Comparison of ENCODE assay signal across 23 cellular contexts in genomic region chr15:71410347-71410746, GRCh38.
DNase-seq lines count a peak whose midpoint lies in the region; ATAC-seq and TF ChIP-seq lines count a peak whose summit lies in the region.
"Had no signal": no experiment of that assay in that cellular context is flagged by ENCODE, and none has a peak within 500 bp of the region (broad histone marks: within the 10 kb centered on the region; RNA-seq: fewer than 3 reads in every experiment).

No MANE protein-coding gene starts in this region.

- H3K36me3 ChIP-seq in IMR-90 (ENCODE audit: control insufficient read depth, insufficient read depth, low read length) (peaks cover 8% of the 10 kb centered on the region), ascending aorta (no peaks in the 10 kb centered on the region), mesenchymal stem cell (ENCODE audit: control insufficient read depth in 1 of 2, insufficient read depth in 2 of 2, low read depth in 1 of 2, low read length in 2 of 2) (no peaks in the 10 kb centered on the region), tibial artery (no peaks in the 10 kb centered on the region), psoas muscle (ENCODE audit: insufficient read depth in 1 of 2, low read depth in 1 of 2) (no peaks in the 10 kb centered on the region)
- H3K36me3 ChIP-seq: BLaER1 had no signal

- CTCF ChIA-PET in IMR-90 (lab: Yijun Ruan, JAX) = no interaction called here
- CTCF ChIA-PET in activated CD8-positive, alpha-beta T cell treated with anti-CD3 and anti-CD28 coated beads, Interleukin-2, amount 10 ng/mL, durations not matched to agents 7 days and 5 days (lab: Charles Lee) = no interaction called here

- no peak overlapping the region for H3K56ac ChIP-seq in IMR-90 (ENCODE audit: extremely low read depth, insufficient read depth, low read length)

- H3K27me3 Mint-ChIP-seq in activated CD8-positive, alpha-beta T cell treated with anti-CD3 and anti-CD28 coated beads, Interleukin-2, amount 10 ng/mL, durations not matched to agents 7 days and 5 days (ENCODE audit: low read depth) = peaks cover 6% of the 10 kb centered on the region

- DNase-seq in IMR-90 (no peak), ascending aorta (ENCODE audit: low spot score in 2 of 2) (no peak), mesenchymal stem cell (no peak), tibial artery (no peak), psoas muscle (no peak)
- DNase-seq in activated CD8-positive, alpha-beta T cell treated with anti-CD3 and anti-CD28 coated beads, Interleukin-2, amount 10 ng/mL, durations not matched to agents 7 days and 5 days = no peak
- DNase-seq: ACHN; CD4-positive, alpha-beta T cell; DMS153; HCEC 1CT; KBM-7; NCI-H1105; NCI-H2081; NCI-H2171; NCI-H345; NCI-H524; NCI-H774; NK-92 treated with Interleukin-12 subunit alpha and Interleukin-12 subunit beta, amount 100 ng/mL, for 24 hours had no signal

- no peaks in the 10 kb centered on the region for H3K36me3 Mint-ChIP-seq in activated CD8-positive, alpha-beta T cell treated with anti-CD3 and anti-CD28 coated beads, Interleukin-2, amount 10 ng/mL, durations not matched to agents 7 days and 5 days (ENCODE audit: low read depth)

- H4K91ac ChIP-seq in IMR-90 (ENCODE audit: insufficient read depth, low read depth, low read length) (no peak overlapping the region), mesenchymal stem cell (ENCODE audit: low read length) (no peak overlapping the region)

- H3K4me3 ChIP-seq in IMR-90 (ENCODE audit: insufficient read depth, low read depth, low read length) = no peak overlapping the region
- no peak overlapping the region for H3K4me3 ChIP-seq in ascending aorta
- H3K4me3 ChIP-seq in mesenchymal stem cell (ENCODE audit: insufficient read depth in 1 of 2, low read depth in 1 of 2, low read length in 2 of 2) = no peak overlapping the region
- no peak overlapping the region for H3K4me3 ChIP-seq in tibial artery
- H3K4me3 ChIP-seq in psoas muscle = no peak overlapping the region
- H3K4me3 ChIP-seq: BLaER1, GM23338 had no signal

- BruUV-seq in IMR-90 (replicated peaks; lab: Mats Ljungman, UMichigan) = no TSS peak

- no peak overlapping the region for H2AK9ac ChIP-seq in IMR-90 (replicated peaks; ENCODE audit: low read depth, low read length, poor library complexity)

- no peaks in the 10 kb centered on the region for H3K27me3 ChIP-seq in IMR-90 (ENCODE audit: control insufficient read depth, insufficient read depth, low read length)
- H3K27me3 ChIP-seq in ascending aorta = no peaks in the 10 kb centered on the region
- H3K27me3 ChIP-seq in mesenchymal stem cell (ENCODE audit: control insufficient read depth in 1 of 2, insufficient read depth in 1 of 2, low read length in 2 of 2) = no peaks in the 10 kb centered on the region
- H3K27me3 ChIP-seq in tibial artery = no peaks in the 10 kb centered on the region
- H3K27me3 ChIP-seq in psoas muscle (ENCODE audit: insufficient read depth in 3 of 3, low read length in 2 of 3) = no peaks in the 10 kb centered on the region
- H3K27me3 ChIP-seq: BLaER1 had no signal

- H3K4me1 ChIP-seq in IMR-90 (ENCODE audit: control insufficient read depth, insufficient read depth, low read length) (peaks cover 9% of the 10 kb centered on the region), ascending aorta (peaks cover 4 to 61% of the 10 kb centered on the region in 2 donors), mesenchymal stem cell (ENCODE audit: control insufficient read depth, insufficient read depth, low read depth, low read length) (peaks cover 3% of the 10 kb centered on the region), tibial artery (peaks cover 0 to 63% (median 19%) of the 10 kb centered on the region in 4 donors), psoas muscle (peaks cover 4% of the 10 kb centered on the region)

- in situ Hi-C loops in IMR-90 (cut with MboI; ENCODE audit: low sequenced_read_pairs) = no loop called here

- H2AK5ac ChIP-seq in IMR-90 (ENCODE audit: low read depth, low read length) (peak overlapping the region; percentile 73), mesenchymal stem cell (ENCODE audit: low read length, severe bottlenecking) (no peak overlapping the region)

- no peak overlapping the region for H3K4me3 Mint-ChIP-seq in activated CD8-positive, alpha-beta T cell treated with anti-CD3 and anti-CD28 coated beads, Interleukin-2, amount 10 ng/mL, durations not matched to agents 7 days and 5 days
- H3K4me3 Mint-ChIP-seq: CD4-positive, alpha-beta T cell; GM23338 had no signal

- H3K18ac ChIP-seq in IMR-90 (ENCODE audit: low read depth, low read length) = no peak overlapping the region
- H3K18ac ChIP-seq in mesenchymal stem cell (ENCODE audit: low read depth in 1 of 2, low read length in 2 of 2) = peak overlapping the region; percentile 31 to 45

- H3K4ac ChIP-seq in IMR-90 (ENCODE audit: low read depth, low read length) (peak overlapping the region; percentile 9; the same call in 1 of the 2 replicates), mesenchymal stem cell (ENCODE audit: low read depth in 1 of 2, low read length in 2 of 2) (no peak overlapping the region)

- H2BK5ac ChIP-seq in IMR-90 (ENCODE audit: low read depth, low read length, poor library complexity, severe bottlenecking) = no peak overlapping the region
- H2BK5ac ChIP-seq in mesenchymal stem cell (ENCODE audit: low read depth, low read length, poor library complexity, severe bottlenecking) = no peak overlapping the region

- WGBS in IMR-90 (ENCODE audit: extremely low coverage in 2 of 2, insufficient read length in 1 of 2), 2 experiments = no CpG with 5 or more reads among the region's 6 CpGs
- 84% methylated on average over 5 of the region's 6 CpGs for WGBS in mesenchymal stem cell
- WGBS in psoas muscle, 3 donors = 90 to 99% (median 90%) methylated on average over 6 of the region's 6 CpGs

- H2BK15ac ChIP-seq in IMR-90 (ENCODE audit: low read depth, low read length) = no peak overlapping the region
- no peak overlapping the region for H2BK15ac ChIP-seq in mesenchymal stem cell (ENCODE audit: low read depth, poor library complexity, severe bottlenecking)

- H3K9me3 ChIP-seq in IMR-90 (ENCODE audit: control insufficient read depth, insufficient read depth, low read length) = no peaks in the 10 kb centered on the region
- H3K9me3 ChIP-seq in ascending aorta = no peaks in the 10 kb centered on the region
- H3K9me3 ChIP-seq in mesenchymal stem cell (ENCODE audit: control insufficient read depth, low read length) = no peaks in the 10 kb centered on the region
- no peaks in the 10 kb centered on the region for H3K9me3 ChIP-seq in tibial artery
- H3K9me3 ChIP-seq in psoas muscle = no peaks in the 10 kb centered on the region
- H3K9me3 ChIP-seq: BLaER1 had no signal

- intact Hi-C loops in IMR-90 (cut with micrococcal nuclease) = no loop called here
- intact Hi-C loops in ascending aorta (cut with DNase I) = no loop called here
- intact Hi-C loops in tibial artery (cut with DNase I; ENCODE audit: low total_unique reads) = no loop called here
- intact Hi-C loops in psoas muscle (cut with DNase I) = no loop called here

- H4K8ac ChIP-seq in IMR-90 (ENCODE audit: low read depth in 2 of 2, low read length in 2 of 2) (0 out of 4 replicates have a peak overlapping the region, but pooled peaks of 1 of the 2 experiments have one; percentile 22), mesenchymal stem cell (ENCODE audit: low read length) (no peak overlapping the region)

- H3K4me2 ChIP-seq in IMR-90 (ENCODE audit: low read depth, low read length) (no peak overlapping the region), mesenchymal stem cell (ENCODE audit: low read length, poor library complexity, severe bottlenecking) (no peak overlapping the region)
- H3K4me2 ChIP-seq: GM23338 had no signal

- dilution Hi-C loops in IMR-90 (cut with HindIII; ENCODE audit: low sequenced_read_pairs, unreplicated experiment) = no loop called here

- TF ChIP-seq POLR2A in IMR-90 (IDR thresholded peaks at IDR 0.05; ENCODE audit: low read depth, low read length) = no peak

- ATAC-seq in IMR-90 (ENCODE audit: low read depth) (no peak), psoas muscle (no peak), HG02759 (IDR thresholded peaks at IDR 0.05; ENCODE audit: unreplicated experiment) (no peak)
- ATAC-seq in activated CD8-positive, alpha-beta T cell treated with anti-CD3 and anti-CD28 coated beads, Interleukin-2, amount 10 ng/mL, durations not matched to agents 7 days and 5 days = no peak
- ATAC-seq: GM23338, Panc1, SK-N-SH treated with all-trans-retinoic acid at 6 μM for 48 hours had no signal

- TF ChIP-seq CTCF in IMR-90 (conservative IDR thresholded peaks at IDR 0.05; ENCODE audit: low read depth, low read length) (no peak), ascending aorta (IDR thresholded peaks at IDR 0.05) (no peak), tibial artery (IDR thresholded peaks at IDR 0.05) (no peak), psoas muscle (IDR thresholded peaks at IDR 0.05) (no peak)

- H3K27ac ChIP-seq in IMR-90 (ENCODE audit: insufficient read depth, low read length) (no peak overlapping the region), ascending aorta (peak overlapping the region; percentile 56 to 58), mesenchymal stem cell (ENCODE audit: low read length, poor library complexity, severe bottlenecking) (no peak overlapping the region), tibial artery (peak overlapping the region; percentile 23 to 32), psoas muscle (no peak overlapping the region)
- H3K27ac ChIP-seq: BLaER1 had no signal

- H4K20me1 ChIP-seq in IMR-90 (ENCODE audit: insufficient read depth, low read length) = no peaks in the 10 kb centered on the region
- H4K20me1 ChIP-seq: BLaER1 had no signal

- H3K9ac ChIP-seq in IMR-90 (ENCODE audit: low read depth, low read length) (no peak overlapping the region), mesenchymal stem cell (ENCODE audit: low read length) (no peak overlapping the region)
- H3K9ac ChIP-seq: BLaER1 had no signal

- H3K23ac ChIP-seq in IMR-90 (ENCODE audit: low read depth, low read length) = no peak overlapping the region
- no peak overlapping the region for H3K23ac ChIP-seq in mesenchymal stem cell (ENCODE audit: low read length in 2 of 2)

- TF ChIP-seq RAD21 in IMR-90 (IDR thresholded peaks at IDR 0.05; ENCODE audit: low read length) = no peak

- no peak overlapping the region for H3K27ac Mint-ChIP-seq in activated CD8-positive, alpha-beta T cell treated with anti-CD3 and anti-CD28 coated beads, Interleukin-2, amount 10 ng/mL, durations not matched to agents 7 days and 5 days
- H3K27ac Mint-ChIP-seq: CD4-positive, alpha-beta T cell; GM23338 had no signal

- H2BK120ac ChIP-seq in IMR-90 (ENCODE audit: low read depth, low read length) (no peak overlapping the region), mesenchymal stem cell (ENCODE audit: low read depth, low read length) (no peak overlapping the region)

- POLR2A ChIA-PET in IMR-90 (lab: Charles Lee; ENCODE audit: unreplicated experiment) = no interaction called here
- POLR2A ChIA-PET in activated CD8-positive, alpha-beta T cell treated with anti-CD3 and anti-CD28 coated beads, Interleukin-2, amount 10 ng/mL, durations not matched to agents 7 days and 5 days (lab: Charles Lee) = no interaction called here

- no peak overlapping the region for H4K5ac ChIP-seq in IMR-90 (ENCODE audit: low read depth, low read length)

- H3K79me1 ChIP-seq in IMR-90 (ENCODE audit: low read depth in 1 of 2, low read length in 2 of 2) (peaks cover 0 to 16% of the 10 kb centered on the region in 2 experiments; a peak in 3 of 4 replicates), mesenchymal stem cell (replicated peaks; ENCODE audit: low read length, poor library complexity, severe bottlenecking) (peaks cover 7% of the 10 kb centered on the region)

- H2BK20ac ChIP-seq in IMR-90 (ENCODE audit: low read depth, low read length) = no peak overlapping the region

- H3K14ac ChIP-seq in IMR-90 (replicated peaks; ENCODE audit: low read depth, low read length) = 0 out of 2 replicates have a peak overlapping the region, but pooled peaks have one; percentile 8
- no peak overlapping the region for H3K14ac ChIP-seq in mesenchymal stem cell (ENCODE audit: low read length in 2 of 2)

- no peak overlapping the region for H2AFZ ChIP-seq in IMR-90 (replicated peaks; ENCODE audit: low read length, poor library complexity)
- no peak overlapping the region for H2AFZ ChIP-seq in mesenchymal stem cell (ENCODE audit: low read depth, low read length)
- H2AFZ ChIP-seq: GM23338 had no signal

- H2BK12ac ChIP-seq in mesenchymal stem cell (ENCODE audit: low read length in 2 of 2) = peak overlapping the region in 1 of 2 experiments; percentile 28

- no peaks in the 10 kb centered on the region for H3K9me3 Mint-ChIP-seq in activated CD8-positive, alpha-beta T cell treated with anti-CD3 and anti-CD28 coated beads, Interleukin-2, amount 10 ng/mL, durations not matched to agents 7 days and 5 days (ENCODE audit: insufficient read depth)
- H3K9me3 Mint-ChIP-seq: CD4-positive, alpha-beta T cell; GM23338 had no signal

- H3K4me1 Mint-ChIP-seq in activated CD8-positive, alpha-beta T cell treated with anti-CD3 and anti-CD28 coated beads, Interleukin-2, amount 10 ng/mL, durations not matched to agents 7 days and 5 days (ENCODE audit: low read depth) = no peaks in the 10 kb centered on the region

- H3K9me1 ChIP-seq in IMR-90 (ENCODE audit: insufficient read depth, low read length) = peaks cover 11% of the 10 kb centered on the region

Comparison
In these comparisons a context has a peak if more than half of its experiments do, and no peak if none do; other contexts are left out.
1. H3K27ac ChIP-seq: peak in ascending aorta (2 of 2) and tibial artery (2 of 2); none in IMR-90 (single experiment), mesenchymal stem cell (single experiment) and psoas muscle (single experiment).